ENCODE assay signal across 22 cellular contexts in the genomic region with DNA sequence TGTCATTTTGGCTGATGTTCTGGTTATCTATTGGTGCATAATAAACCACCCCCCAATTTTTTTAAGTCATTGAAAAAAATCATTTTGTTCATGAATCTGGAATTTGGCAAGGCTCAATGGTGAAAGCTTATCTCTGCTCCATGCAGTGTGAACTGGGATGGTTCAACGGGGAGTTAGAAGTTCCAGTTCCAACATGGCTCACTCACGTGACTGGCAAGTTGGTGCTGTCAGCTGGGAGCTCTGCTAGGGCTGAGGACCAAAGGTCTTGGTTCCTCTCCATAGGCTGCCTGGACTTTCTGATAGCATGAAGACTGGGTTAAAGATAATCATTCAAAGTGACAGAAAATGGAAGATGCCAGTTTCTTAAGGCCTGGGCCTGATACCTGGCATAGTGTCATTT. TPM values are rescaled to one million over a fixed set of nuclear protein-coding genes. Genes with fewer than 3 reads are reported as not detected.
"Had no signal": no experiment of that assay in that cellular context is flagged by ENCODE, and none has a peak within 500 bp of the region (broad histone marks: within the 10 kb centered on the region; RNA-seq: fewer than 3 reads in every experiment).

No MANE protein-coding gene starts in this region.

- H3K4me2 ChIP-seq: smooth muscle cell had no signal

- H3K9me3 Mint-ChIP-seq: activated naive CD8-positive, alpha-beta T cell treated with anti-CD3 and anti-CD28 coated beads for 36 hours; activated T-cell treated with anti-CD3 and anti-CD28 coated beads, Interleukin-2, amount 50 U/mL, for 72 hours; dendritic cell treated with granulocyte-macrophage colony-stimulating factor and Interleukin-4, amounts not matched to agents 40 ng/mL and 50 ng/mL, for 4 days; naive thymus-derived CD8-positive, alpha-beta T cell; T-helper 1 cell treated with Interleukin-12 subunit alpha and Interleukin-12 subunit beta and Interleukin-4 antibody, amounts not matched to agents 30 μg/mL and 1 μg/mL, for 36 hours had no signal

- ATAC-seq: activated T-cell treated with anti-CD3 and anti-CD28 coated beads, Interleukin-2, amount 50 U/mL, for 72 hours; naive thymus-derived CD8-positive, alpha-beta T cell; stimulated activated naive CD8-positive, alpha-beta T cell treated with anti-CD3 and anti-CD28 coated beads, Interleukin-15, Interleukin-2, amounts not matched to agents 100 U/mL and 50 U/mL, for 24 hours had no signal

- H3K4me3 Mint-ChIP-seq: activated naive CD8-positive, alpha-beta T cell treated with anti-CD3 and anti-CD28 coated beads for 36 hours; activated T-cell treated with anti-CD3 and anti-CD28 coated beads, Interleukin-2, amount 50 U/mL, for 72 hours; dendritic cell treated with granulocyte-macrophage colony-stimulating factor and Interleukin-4, amounts not matched to agents 40 ng/mL and 50 ng/mL, for 4 days; T-helper 1 cell treated with Interleukin-12 subunit alpha and Interleukin-12 subunit beta and Interleukin-4 antibody, amounts not matched to agents 30 μg/mL and 1 μg/mL, for 36 hours had no signal

- H3K27me3 ChIP-seq: esophagus muscularis mucosa, tibial artery had no signal

- H3K27me3 Mint-ChIP-seq: activated naive CD8-positive, alpha-beta T cell treated with anti-CD3 and anti-CD28 coated beads for 36 hours; dendritic cell treated with granulocyte-macrophage colony-stimulating factor and Interleukin-4, amounts not matched to agents 40 ng/mL and 50 ng/mL, for 4 days; naive thymus-derived CD8-positive, alpha-beta T cell had no signal

- H3K27ac Mint-ChIP-seq: activated naive CD8-positive, alpha-beta T cell treated with anti-CD3 and anti-CD28 coated beads for 36 hours; activated T-cell treated with anti-CD3 and anti-CD28 coated beads, Interleukin-2, amount 50 U/mL, for 72 hours; dendritic cell treated with granulocyte-macrophage colony-stimulating factor and Interleukin-4, amounts not matched to agents 40 ng/mL and 50 ng/mL, for 4 days had no signal

- H3K36me3 Mint-ChIP-seq: naive thymus-derived CD8-positive, alpha-beta T cell had no signal

- DNase-seq: activated CD4-positive, alpha-beta T cell treated with anti-CD3 and anti-CD28 coated beads, Interleukin-2, amount 50 U/mL, for 4 hours; activated CD4-positive, CD25-positive, alpha-beta regulatory T cell treated with anti-CD3 and anti-CD28 coated beads, Interleukin-2, amount 50 U/mL, for 72 hours; activated gamma-delta T cell treated with Interleukin-2 at 50 U/mL for 16 hours; activated naive CD8-positive, alpha-beta T cell treated with anti-CD3 and anti-CD28 coated beads for 36 hours; activated T-cell treated with anti-CD3 and anti-CD28 coated beads, Interleukin-2, amount 50 U/mL, for 72 hours; amniotic stem cell; effector CD8-positive, alpha-beta T cell; mesendoderm; naive thymus-derived CD8-positive, alpha-beta T cell; occipital lobe; retina; stimulated activated naive CD8-positive, alpha-beta T cell treated with anti-CD3 and anti-CD28 coated beads, Interleukin-15, Interleukin-2, amounts not matched to agents 100 U/mL and 50 U/mL, for 24 hours; substantia nigra; tibial artery had no signal

- H3K9me3 ChIP-seq: esophagus muscularis mucosa, tibial artery had no signal

- H3K4me3 ChIP-seq: esophagus muscularis mucosa, smooth muscle cell, tibial artery had no signal

- H3K27ac ChIP-seq: esophagus muscularis mucosa, tibial artery had no signal

RNA-seq across cellular contexts. Expression of a gene that starts 17.2 kb away (rescaled TPM):
- total RNA-seq: endothelial cell of umbilical vein, occipital lobe, smooth muscle cell had no signal
- polyA plus RNA-seq: endothelial cell of umbilical vein had no signal

RNA-seq across cellular contexts. Expression of a gene that starts 23.9 kb away (rescaled TPM):
- total RNA-seq: activated naive CD8-positive, alpha-beta T cell treated with anti-CD3 and anti-CD28 coated beads for 36 hours; cerebellum; endothelial cell of umbilical vein; esophagus muscularis mucosa; glomerular endothelial cell; occipital lobe; posterior vena cava; smooth muscle cell had no signal
- polyA plus RNA-seq: endothelial cell of umbilical vein had no signal
